In genomic region chr2:206011795-206012194, GRCh38 we compare ENCODE assay signal across 1 cellular context.
TF ChIP-seq lines count a peak whose summit lies in the region.

No MANE protein-coding gene starts in this region.

TF ChIP-seq in HCT116, 20 proteins besides CTCF, POLR2A, EP300 and RAD21:
- TF ChIP-seq ZNF274 (IDR thresholded peaks at IDR 0.05; ENCODE audit: low read depth, low read length) (no peak), FOSL1 (IDR thresholded peaks at IDR 0.05; ENCODE audit: low read depth) (peak; percentile 28; the same call in 1 of the 2 replicates), JUND (IDR thresholded peaks at IDR 0.05) (0 out of 2 replicates have a peak, but pooled peaks have one; percentile 29), CBX3 (IDR thresholded peaks at IDR 0.05; ENCODE audit: low read depth) (no peak), MAX (IDR thresholded peaks at IDR 0.05) (peak; percentile 48; the same call in 1 of the 2 replicates), ELF1 (IDR thresholded peaks at IDR 0.05; ENCODE audit: borderline replicate concordance, low read depth) (no peak)
